ENCODE assay signal across 8 cellular contexts in the genomic region with DNA sequence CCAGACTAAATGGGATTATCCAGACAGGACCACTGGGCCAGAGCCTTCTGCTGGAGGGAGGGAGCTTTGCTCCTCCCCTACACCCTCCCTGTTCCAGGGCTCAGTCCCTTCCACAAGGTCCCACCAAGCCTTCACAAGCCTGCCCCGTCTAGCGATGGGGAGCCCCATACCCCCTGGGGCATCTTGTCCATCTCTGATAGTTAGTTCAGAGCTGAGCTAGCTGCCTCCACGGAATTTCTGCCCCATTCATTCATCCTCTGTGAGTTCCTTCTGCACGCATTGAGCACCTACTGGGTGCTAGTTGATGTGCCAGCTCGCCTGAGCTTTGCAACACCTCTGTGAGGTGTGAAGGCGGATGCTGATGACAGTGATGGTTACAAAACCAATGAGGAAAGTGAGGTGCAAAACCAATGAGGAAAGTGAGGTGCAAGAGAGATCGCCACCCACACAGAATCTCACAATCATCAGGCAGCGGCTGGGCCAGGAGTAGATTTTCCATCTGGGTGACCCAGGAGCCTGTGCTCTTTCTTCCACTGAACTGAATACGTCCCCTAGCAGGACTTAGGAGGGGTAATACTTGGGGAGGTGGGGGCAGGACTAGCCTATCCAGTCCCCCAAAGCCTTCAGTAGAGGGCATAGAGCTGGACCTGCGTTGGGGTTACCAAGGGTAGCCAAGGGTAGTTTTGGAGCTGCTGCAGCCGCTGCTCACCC. TPM values are rescaled to one million over a fixed set of nuclear protein-coding genes. Genes with fewer than 3 reads are reported as not detected.
DNase-seq lines count a peak whose midpoint lies in the region; ATAC-seq and TF ChIP-seq lines count a peak whose summit lies in the region.

No MANE protein-coding gene starts in this region.

- TF ChIP-seq CTCF in HCT116 (IDR thresholded peaks at IDR 0.05 in 2 of 3, conservative IDR thresholded peaks at IDR 0.05 in 1 of 3; ENCODE audit: borderline replicate concordance in 1 of 3, insufficient read depth in 1 of 3, low read depth in 2 of 3, low read length in 2 of 3) (no peak), spleen (IDR thresholded peaks at IDR 0.05 in 8 of 11, conservative IDR thresholded peaks at IDR 0.05 in 3 of 11) (no peak), GM13977 (IDR thresholded peaks at IDR 0.05; ENCODE audit: extremely low read depth, insufficient read depth, missing control alignments) (no peak)

- H3K4me1 Mint-ChIP-seq in activated T-helper 1 cell treated with anti-CD3 and anti-CD28 coated beads, Interleukin-12 subunit alpha, Interleukin-12 subunit beta, Interleukin-2, Interleukin-4 antibody, amounts not matched to agents 30 ng/mL and 10 ng/mL and 1 ng/mL, durations not matched to agents 14 hours and 24 hours and 36 hours (ENCODE audit: low read depth), result peaks cover 48% of the 10 kb centered on the region

- POLR2A ChIA-PET in HCT116 (lab: Charles Lee), result interaction anchor here (1.1 to 1.7 kb wide), 4 partner anchors 71 to 146 kb away, joined by 3 to 5 read pairs (median 4); a partner anchor contains a TSS

- H3K36me3 ChIP-seq in HCT116 (ENCODE audit: control insufficient read depth in 1 of 2, insufficient read depth in 2 of 2, low read length in 2 of 2) (no peaks in the 10 kb centered on the region), iPS-18a (ENCODE audit: control insufficient read depth, low read depth, low read length) (no peaks in the 10 kb centered on the region), spleen (no peaks in the 10 kb centered on the region)

- BruUV-seq in HCT116 (replicated peaks; lab: Mats Ljungman, UMichigan), result no TSS peak

- H4K20me1 ChIP-seq in HCT116 (ENCODE audit: insufficient read depth), result no peaks in the 10 kb centered on the region

- ATAC-seq in HCT116 (no peak), HG02840 (IDR thresholded peaks at IDR 0.05; ENCODE audit: low FRiP score, unreplicated experiment) (no peak)

- peak overlapping the region; percentile 15 for H3K4me3 Mint-ChIP-seq in activated T-helper 1 cell treated with anti-CD3 and anti-CD28 coated beads, Interleukin-12 subunit alpha, Interleukin-12 subunit beta, Interleukin-2, Interleukin-4 antibody, amounts not matched to agents 30 ng/mL and 10 ng/mL and 1 ng/mL, durations not matched to agents 14 hours and 24 hours and 36 hours

- no peaks in the 10 kb centered on the region for H3K9me3 Mint-ChIP-seq in activated T-helper 1 cell treated with anti-CD3 and anti-CD28 coated beads, Interleukin-12 subunit alpha, Interleukin-12 subunit beta, Interleukin-2, Interleukin-4 antibody, amounts not matched to agents 30 ng/mL and 10 ng/mL and 1 ng/mL, durations not matched to agents 14 hours and 24 hours and 36 hours

- CTCF ChIA-PET in HCT116 (lab: Charles Lee), result interaction anchor here (0.7 to 1.9 kb wide), 3 partner anchors 135 to 137 kb away, joined by 4 to 5 read pairs (median 5); no protein-coding TSS in a partner anchor

- peak overlapping the region; percentile 82 for H3K4me2 ChIP-seq in HCT116 (ENCODE audit: low read length)

- peaks cover 38 to 69% of the 10 kb centered on the region in 2 experiments for H3K4me1 ChIP-seq in HCT116 (ENCODE audit: control insufficient read depth in 1 of 2, insufficient read depth in 2 of 2, low read length in 2 of 2)
- H3K4me1 ChIP-seq in iPS-18a (ENCODE audit: control insufficient read depth, low read depth, low read length), result peaks cover 44% of the 10 kb centered on the region
- peaks cover 39 to 87% (median 83%) of the 10 kb centered on the region in 6 donors for H3K4me1 ChIP-seq in spleen

- DNase-seq in HCT116 (ENCODE audit: low read depth, low spot score) (no peak), spleen (peak; percentile 82), HuH-7 (ENCODE audit: low spot score) (no peak), GM13977 (ENCODE audit: low spot score) (no peak), DMS114 treated with DMSO at 0.1 percent for 48 hours (lab: John Stamatoyannopoulos, UW; ENCODE audit: unreplicated experiment) (no peak)
- peak; percentile 29 for DNase-seq in activated T-helper 1 cell treated with anti-CD3 and anti-CD28 coated beads, Interleukin-12 subunit alpha, Interleukin-12 subunit beta, Interleukin-2, Interleukin-4 antibody, amounts not matched to agents 30 ng/mL and 10 ng/mL and 1 ng/mL, durations not matched to agents 14 hours and 24 hours and 36 hours (ENCODE audit: low spot score)

- RAD21 ChIA-PET in HCT116 (lab: Charles Lee; ENCODE audit: low non-redundant PET in 1 of 2, low total read pairs in 2 of 2, uncharacterized antibody in 2 of 2, unreplicated experiment in 2 of 2), result interaction anchor here in 1 of 2 experiments (1.2 kb wide), 1 partner anchor 137 kb away, joined by 5 read pairs; no protein-coding TSS in a partner anchor

- H3K9me2 ChIP-seq in HCT116 (ENCODE audit: insufficient read depth), result no peaks in the 10 kb centered on the region

- peaks cover 5% of the 10 kb centered on the region for H3K27me3 Mint-ChIP-seq in activated T-helper 1 cell treated with anti-CD3 and anti-CD28 coated beads, Interleukin-12 subunit alpha, Interleukin-12 subunit beta, Interleukin-2, Interleukin-4 antibody, amounts not matched to agents 30 ng/mL and 10 ng/mL and 1 ng/mL, durations not matched to agents 14 hours and 24 hours and 36 hours (ENCODE audit: insufficient read depth)

- TF ChIP-seq POLR2A in HCT116 (IDR thresholded peaks at IDR 0.05; ENCODE audit: borderline replicate concordance, extremely low read depth, insufficient read depth, insufficient read length), result no peak
- no peak for TF ChIP-seq POLR2A in spleen (IDR thresholded peaks at IDR 0.05)

- peak overlapping the region; percentile 87 for H2AFZ ChIP-seq in HCT116 (ENCODE audit: low read depth, low read length, poor library complexity, severe bottlenecking)

- H3K4me3 ChIP-seq in HCT116 (replicated peaks in 1 of 2; ENCODE audit: low read depth in 1 of 2, low read length in 2 of 2) (peak overlapping the region in 1 of 2 experiments; percentile 43; a peak in 2 of 4 replicates), iPS-18a (ENCODE audit: low read length) (no peak overlapping the region), spleen (peak overlapping the region in 2 of 8 donors; percentile 13 to 52)

- no peaks in the 10 kb centered on the region for H3K79me2 ChIP-seq in HCT116 (ENCODE audit: insufficient read depth, low read length)

- intact Hi-C loops in HCT116 (cut with micrococcal nuclease), result loop anchor here (5.0 kb wide), 2 partner anchors 33 to 118 kb away; no protein-coding TSS in a partner anchor
- intact Hi-C loops in activated T-helper 1 cell treated with anti-CD3 and anti-CD28 coated beads, Interleukin-12 subunit alpha, Interleukin-12 subunit beta, Interleukin-2, Interleukin-4 antibody, amounts not matched to agents 30 ng/mL and 10 ng/mL and 1 ng/mL, durations not matched to agents 14 hours and 24 hours and 36 hours (cut with micrococcal nuclease), result loop anchor here (5.0 kb wide), 2 partner anchors 63 to 353 kb away; no protein-coding TSS in a partner anchor
- intact Hi-C loops in spleen (cut with DNase I; ENCODE audit: low total_unique reads), result loop anchor here (2.0 to 10.0 kb wide), 2 partner anchors 63 to 341 kb away; no protein-coding TSS in a partner anchor

- no peaks in the 10 kb centered on the region for H3K36me3 Mint-ChIP-seq in activated T-helper 1 cell treated with anti-CD3 and anti-CD28 coated beads, Interleukin-12 subunit alpha, Interleukin-12 subunit beta, Interleukin-2, Interleukin-4 antibody, amounts not matched to agents 30 ng/mL and 10 ng/mL and 1 ng/mL, durations not matched to agents 14 hours and 24 hours and 36 hours (ENCODE audit: low read depth)

- H3K9me3 ChIP-seq in HCT116 (ENCODE audit: control insufficient read depth in 1 of 2, insufficient read depth in 1 of 2, low read depth in 1 of 2, low read length in 2 of 2) (no peaks in the 10 kb centered on the region), iPS-18a (ENCODE audit: control insufficient read depth, low read depth, low read length) (no peaks in the 10 kb centered on the region), spleen (no peaks in the 10 kb centered on the region)

- H3K27ac ChIP-seq in HCT116 (ENCODE audit: low read depth, low read length) (peak overlapping the region; percentile 57), iPS-18a (ENCODE audit: low read length) (peak overlapping the region; percentile 48), spleen (peak overlapping the region; percentile 71 to 94 (median 88))

- H3K9ac ChIP-seq in HCT116 (ENCODE audit: low read length) (peak overlapping the region; percentile 57), iPS-18a (ENCODE audit: low read length) (peak overlapping the region; percentile 53)

- 47 to 64% (median 53%) methylated on average over 10 to 11 of the region's 11 CpGs for WGBS in spleen, 5 donors

- H3K27me3 ChIP-seq in HCT116 (ENCODE audit: insufficient read depth, low read length), result no peaks in the 10 kb centered on the region
- no peaks in the 10 kb centered on the region for H3K27me3 ChIP-seq in iPS-18a (ENCODE audit: control insufficient read depth, insufficient read depth, low read length)
- peaks cover 0 to 8% (median 0%) of the 10 kb centered on the region in 7 donors for H3K27me3 ChIP-seq in spleen (replicated peaks in 1 of 7)

- in situ Hi-C loops in GM13977 (cut with MboI; ENCODE audit: low pct_unique_long_range_greater_than_20kb, low sequenced_read_pairs, unreplicated experiment), result loop anchor here (5.0 kb wide), 1 partner anchor 133 kb away; no protein-coding TSS in a partner anchor

- H3K27ac Mint-ChIP-seq in activated T-helper 1 cell treated with anti-CD3 and anti-CD28 coated beads, Interleukin-12 subunit alpha, Interleukin-12 subunit beta, Interleukin-2, Interleukin-4 antibody, amounts not matched to agents 30 ng/mL and 10 ng/mL and 1 ng/mL, durations not matched to agents 14 hours and 24 hours and 36 hours, result peak overlapping the region; percentile 92

- no peak for TF ChIP-seq RAD21 in HCT116 (IDR thresholded peaks at IDR 0.05; ENCODE audit: low read depth)

TF ChIP-seq in HCT116, 20 proteins besides CTCF, POLR2A, EP300 and RAD21:
- TF ChIP-seq SP1 (IDR thresholded peaks at IDR 0.05; ENCODE audit: low read depth) (no peak), EGR1 (IDR thresholded peaks at IDR 0.05; ENCODE audit: low read depth) (no peak), CEBPB (IDR thresholded peaks at IDR 0.05; ENCODE audit: low read depth) (no peak), EZH2phosphoT487 (IDR thresholded peaks at IDR 0.05; ENCODE audit: borderline replicate concordance) (no peak), FOSL1 (IDR thresholded peaks at IDR 0.05; ENCODE audit: low read depth) (no peak), EZH2 (IDR thresholded peaks at IDR 0.05) (no peak), SIN3A (IDR thresholded peaks at IDR 0.05; ENCODE audit: low read depth) (no peak)

RNA-seq across cellular contexts. Expression of a gene that starts 21.5 kb away (rescaled TPM):
- total RNA-seq in HCT116 (2021; ENCODE audit: unreplicated experiment), result 20.1 TPM
- polyA plus RNA-seq in HCT116 (2012), result 18.7 and 19.9 TPM in 2 replicates
- 12.7 and 13.8 TPM in 2 replicates for total RNA-seq in activated T-helper 1 cell treated with anti-CD3 and anti-CD28 coated beads, Interleukin-12 subunit alpha, Interleukin-12 subunit beta, Interleukin-2, Interleukin-4 antibody, amounts not matched to agents 30 ng/mL and 10 ng/mL and 1 ng/mL, durations not matched to agents 14 hours and 24 hours and 36 hours
- 10 to 100 TPM; 50.9 to 99.4 (median 64.6) TPM for total RNA-seq in spleen
- 10 to 100 TPM; 20.2 to 62.0 (median 26.8) TPM for polyA plus RNA-seq in spleen

Comparison
In these comparisons a context has a peak if more than half of its experiments do, and no peak if none do; other contexts are left out.
1. DNase-seq: peak in activated T-helper 1 cell treated with anti-CD3 and anti-CD28 coated beads, Interleukin-12 subunit alpha, Interleukin-12 subunit beta, Interleukin-2, Interleukin-4 antibody, amounts not matched to agents 30 ng/mL and 10 ng/mL and 1 ng/mL, durations not matched to agents 14 hours and 24 hours and 36 hours (single experiment) and spleen (single experiment); none in HCT116 (single experiment), HuH-7 (single experiment), GM13977 (single experiment) and DMS114 treated with DMSO at 0.1 percent for 48 hours (single experiment).
2. Peak in every context shown above with its lines, with median percentiles within 50 percentile points of each other: H3K27ac ChIP-seq.